In the genomic region with DNA sequence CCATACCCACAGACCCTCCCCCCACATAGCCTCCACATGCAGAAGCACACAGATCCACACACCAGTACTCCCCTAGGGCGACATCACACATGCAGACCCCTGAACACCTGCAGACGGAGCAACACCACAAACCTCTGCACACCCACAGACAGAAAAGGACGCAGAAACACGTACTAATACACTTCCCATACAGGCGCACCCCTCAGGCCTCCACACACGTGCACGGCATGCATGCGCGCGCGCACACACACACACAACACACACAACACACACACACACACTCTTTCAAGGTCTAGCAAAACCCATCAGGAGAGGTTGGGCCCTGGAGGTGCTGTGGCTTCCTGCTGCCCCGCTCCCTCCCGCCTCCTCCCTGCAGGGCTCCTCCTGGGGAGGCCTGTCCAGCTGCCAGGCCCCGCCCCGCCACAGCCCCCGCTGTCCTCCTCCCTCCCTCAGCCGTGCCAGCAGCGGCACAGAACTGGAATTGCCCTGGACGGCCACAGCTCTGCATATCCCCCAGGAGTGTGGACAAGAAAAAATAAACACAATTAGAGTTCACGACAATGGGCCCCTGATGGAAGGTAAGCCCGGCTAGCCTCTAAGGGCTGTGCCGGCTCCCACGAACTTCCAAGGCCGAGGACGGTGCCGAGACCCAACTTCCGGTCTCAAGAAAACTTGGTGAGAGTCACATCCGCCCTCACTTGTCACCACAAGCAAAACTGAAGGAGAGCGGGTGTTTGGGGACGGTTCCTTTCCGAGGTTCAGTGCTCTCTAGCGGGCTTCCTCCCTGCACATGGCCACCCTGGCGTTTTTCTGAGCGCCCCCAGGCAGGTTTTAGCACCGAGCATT, we compare ENCODE assay signal across 7 cellular contexts. TPM values are rescaled to one million over a fixed set of nuclear protein-coding genes. Genes with fewer than 3 reads are reported as not detected.
DNase-seq lines count a peak whose midpoint lies in the region; ATAC-seq, FAIRE-seq and TF ChIP-seq lines count a peak whose summit lies in the region.

No MANE protein-coding gene starts in this region.

- no peaks in the 10 kb centered on the region for H3K9me3 Mint-ChIP-seq in activated B cell treated with CpG ODN at 0.5 μM for 24 hours

- peak; percentile 64 for TF ChIP-seq POLR2A in GM15510 (IDR thresholded peaks at IDR 0.05; ENCODE audit: borderline replicate concordance, extremely low read depth, insufficient read length)

- H3K4me2 ChIP-seq in keratinocyte (ENCODE audit: control insufficient read depth, extremely low read depth, insufficient read depth, low read depth, low read length), result peak overlapping the region; percentile 87

- peaks cover 24% of the 10 kb centered on the region for H3K36me3 Mint-ChIP-seq in activated B cell treated with CpG ODN at 0.5 μM for 24 hours (ENCODE audit: low read depth)

- peaks cover 3% of the 10 kb centered on the region for H4K20me1 ChIP-seq in keratinocyte (ENCODE audit: control insufficient read depth, extremely low read depth, insufficient read depth, low read length)

- no peaks in the 10 kb centered on the region for H3K9me3 ChIP-seq in keratinocyte (ENCODE audit: control insufficient read depth, low read depth, low read length)

- H3K9ac ChIP-seq in keratinocyte (ENCODE audit: control insufficient read depth, extremely low read depth, insufficient read depth, low read length), result peak overlapping the region; percentile 94

- DNase-seq in NCI-H2029 (lab: John Stamatoyannopoulos, UW) (peak; percentile 60), activated B cell treated with CpG ODN at 0.5 μM for 24 hours (peak; percentile 58), caudate nucleus (lab: John Stamatoyannopoulos, UW) (peak in 58 of 61 donors; percentile 10 to 89 (median 69)), keratinocyte (ENCODE audit: low read depth, low spot score) (no peak)
- DNase-seq in stimulated activated CD4-positive, alpha-beta T cell treated with anti-CD3 and anti-CD28 coated beads, Interleukin-15, amount 100 ng/mL, for 24 hours, result peak; percentile 83

- POLR2A ChIA-PET in activated B cell treated with CpG ODN at 0.5 μM for 24 hours (lab: Charles Lee), result interaction anchor here (0.9 to 13.9 kb wide), 12 partner anchors 8 to 410 kb away, joined by 3 to 561 read pairs (median 8); a partner anchor contains a TSS

- H3K9me1 ChIP-seq in keratinocyte (ENCODE audit: control insufficient read depth, extremely low read depth, insufficient read depth, low read length), result no peaks in the 10 kb centered on the region

- dilution Hi-C loops in keratinocyte (cut with MboI; ENCODE audit: extremely low pct_ligation_motif_present, low sequenced_read_pairs), result no loop called here

- peaks cover 18% of the 10 kb centered on the region for H3K79me2 ChIP-seq in keratinocyte (ENCODE audit: control insufficient read depth, insufficient read depth, low read length)

- H3K27me3 ChIP-seq in keratinocyte (ENCODE audit: control insufficient read depth, extremely low read depth, insufficient read depth, low read length), result no peaks in the 10 kb centered on the region

- peak overlapping the region; percentile 37 to 87 (median 57) for H3K4me3 ChIP-seq in keratinocyte (ENCODE audit: control insufficient read depth in 2 of 3, extremely low read depth in 1 of 3, insufficient read depth in 2 of 3, low read depth in 1 of 3, low read length in 3 of 3)

- no peak for FAIRE-seq in keratinocyte (lab: Jason Lieb, UNC)

- peak overlapping the region; percentile 95 for H3K27ac ChIP-seq in caudate nucleus (ENCODE audit: low read depth, low read length)
- H3K27ac ChIP-seq in keratinocyte (ENCODE audit: control insufficient read depth, insufficient read depth, low read length), result peak overlapping the region; percentile 89

- H3K27me3 Mint-ChIP-seq in activated B cell treated with CpG ODN at 0.5 μM for 24 hours, result peaks cover 2% of the 10 kb centered on the region

- ATAC-seq in HG02759 (IDR thresholded peaks at IDR 0.05; ENCODE audit: unreplicated experiment), result peak; percentile 57
- peak; percentile 54 for ATAC-seq in activated B cell treated with CpG ODN at 0.5 μM for 24 hours (ENCODE audit: low read depth)

- H3K4me1 Mint-ChIP-seq in activated B cell treated with CpG ODN at 0.5 μM for 24 hours, result peaks cover 71% of the 10 kb centered on the region

- TF ChIP-seq CTCF in activated B cell treated with CpG ODN at 0.5 μM for 24 hours (IDR thresholded peaks at IDR 0.05), result no peak
- TF ChIP-seq CTCF in keratinocyte (optimal IDR thresholded peaks at IDR 0.05 in 1 of 3, IDR thresholded peaks at IDR 0.05 in 1 of 3, conservative IDR thresholded peaks at IDR 0.05 in 1 of 3; ENCODE audit: extremely low read depth in 1 of 3, insufficient read depth in 2 of 3, low read length in 3 of 3), result no peak

- H2AFZ ChIP-seq in keratinocyte (ENCODE audit: control insufficient read depth, low read length), result peak overlapping the region; percentile 17

- H3K4me3 Mint-ChIP-seq in activated B cell treated with CpG ODN at 0.5 μM for 24 hours, result peak overlapping the region; percentile 92

- CTCF ChIA-PET in activated B cell treated with CpG ODN at 0.5 μM for 24 hours (lab: Charles Lee), result interaction anchor here (0.9 to 12.6 kb wide), 7 partner anchors 8 to 264 kb away, joined by 4 to 336 read pairs (median 7); no protein-coding TSS in a partner anchor

- intact Hi-C loops in activated B cell treated with CpG ODN at 0.5 μM for 24 hours (cut with micrococcal nuclease), result loop anchor here (1.0 to 2.0 kb wide), 6 partner anchors 24 to 949 kb away; a partner anchor contains a TSS

- H3K27ac Mint-ChIP-seq in activated B cell treated with CpG ODN at 0.5 μM for 24 hours, result peak overlapping the region; percentile 99

- peaks cover 2 to 10% of the 10 kb centered on the region in 2 experiments for H3K36me3 ChIP-seq in keratinocyte (ENCODE audit: control insufficient read depth in 2 of 2, extremely low read depth in 1 of 2, insufficient read depth in 2 of 2, low read length in 2 of 2)

- peaks cover 44% of the 10 kb centered on the region for H3K4me1 ChIP-seq in keratinocyte (ENCODE audit: control insufficient read depth, extremely low read depth, insufficient read depth, low read length)

RNA-seq across cellular contexts. Expression of a gene that starts 6.8 kb away (rescaled TPM):
- total RNA-seq in activated B cell treated with CpG ODN at 0.5 μM for 24 hours, result 56.7 and 62.1 TPM in 2 replicates
- 27.1 to 52.4 TPM (median 48.5 TPM) in 3 replicates for polyA plus RNA-seq in keratinocyte
- 190 TPM for polyA plus RNA-seq in keratinocyte (2011; ENCODE audit: low read depth)
- polyA plus RNA-seq in keratinocyte (2011; cell fraction: cytosol; rRNA removed), result 38.1 and 45.1 TPM in 2 replicates
- polyA plus RNA-seq in keratinocyte (2011; cell fraction: nucleus; rRNA removed), result 77.7 and 84.9 TPM in 2 replicates
- polyA plus RNA-seq in keratinocyte (2012; ENCODE audit: low replicate concordance), result 151 and 162 TPM in 2 replicates
- 7.8 to 24.2 TPM (median 16.0 TPM) in 3 replicates for polyA minus RNA-seq in keratinocyte
- polyA minus RNA-seq in keratinocyte (2011; cell fraction: cytosol; rRNA and poly(A)+ RNA removed), result 89.6 TPM
- polyA minus RNA-seq in keratinocyte (2011; cell fraction: nucleus; rRNA and poly(A)+ RNA removed), result 50.5 and 70.1 TPM in 2 replicates
